ENCODE assay signal across 8 cellular contexts in the genomic region with DNA sequence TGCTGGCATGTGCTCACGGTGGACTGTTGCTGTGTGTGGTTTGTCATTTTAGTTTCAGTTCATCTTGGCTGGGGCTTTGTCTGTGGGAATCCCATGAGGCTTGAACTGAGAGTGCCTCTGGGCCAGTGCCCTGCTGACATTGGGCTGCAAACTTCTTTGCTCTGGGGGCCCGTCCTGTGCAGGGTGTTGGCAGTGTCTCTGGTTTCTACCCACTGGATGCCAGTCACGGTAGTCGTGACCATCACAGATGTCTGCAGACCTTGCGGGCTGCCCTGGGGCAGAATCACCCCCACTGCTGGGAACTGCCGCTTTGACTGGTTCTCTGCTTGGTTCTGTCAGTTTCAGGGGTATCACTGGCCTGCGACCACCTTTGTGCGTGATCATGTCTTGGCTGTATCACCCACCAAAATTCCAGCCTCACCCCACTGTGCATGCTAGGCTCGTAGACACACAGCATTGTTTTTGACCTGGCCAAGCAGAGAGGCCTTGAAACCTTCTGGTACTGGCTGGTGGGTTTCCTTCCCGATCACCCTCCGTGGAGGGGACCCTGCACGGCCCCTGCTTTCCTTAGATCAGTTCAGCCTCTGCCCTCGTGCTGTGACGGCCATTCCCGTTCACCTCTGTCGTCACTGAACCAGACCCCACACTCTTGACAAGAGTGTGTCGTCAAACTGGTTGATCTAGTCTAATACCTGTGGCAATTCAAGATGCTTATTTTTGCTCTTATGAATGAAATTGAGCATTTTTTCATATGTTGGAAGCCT. TPM values are rescaled to one million over a fixed set of nuclear protein-coding genes. Genes with fewer than 3 reads are reported as not detected.
A peak's percentile ranks its signal among the peaks of the same experiment; 100 is the strongest.
DNase-seq lines count a peak whose midpoint lies in the region; ATAC-seq and TF ChIP-seq lines count a peak whose summit lies in the region.

No MANE protein-coding gene starts in this region.

- BruUV-seq in Calu3 (replicated peaks; lab: Mats Ljungman, UMichigan), result no TSS peak

- intact Hi-C loops in Calu3 (cut with micrococcal nuclease; ENCODE audit: unreplicated experiment), result no loop called here

- peaks cover 3% of the 10 kb centered on the region for H3K9me3 Mint-ChIP-seq in Calu3 (ENCODE audit: low read depth, unreplicated experiment)

- no peak overlapping the region for H3K4me3 ChIP-seq in GM12865 (ENCODE audit: low read depth, low read length)

- H3K27me3 Mint-ChIP-seq in Calu3 (ENCODE audit: unreplicated experiment), result no peaks in the 10 kb centered on the region

- H3K36me3 Mint-ChIP-seq in Calu3 (ENCODE audit: insufficient read depth, unreplicated experiment), result peaks cover 5% of the 10 kb centered on the region

- ATAC-seq in HG03378 (IDR thresholded peaks at IDR 0.05; ENCODE audit: unreplicated experiment), result peak; percentile 91
- ATAC-seq in left lobe of liver, result no peak

- DNase-seq in GM12865 (ENCODE audit: low read depth) (peak; percentile 55), GM20000 (ENCODE audit: low spot score) (peak; percentile 87), left lobe of liver (ENCODE audit: low spot score) (peak; percentile 34), Calu3 (no peak), AG08395 (ENCODE audit: low spot score) (no peak), DMS 273 treated with DMSO at 0.1 percent for 48 hours (lab: John Stamatoyannopoulos, UW) (no peak)
- no peak for DNase-seq in stimulated activated CD4-positive, alpha-beta T cell treated with anti-CD3 and anti-CD28 coated beads, Interleukin-15, amount 100 ng/mL, for 24 hours

- CTCF ChIA-PET in Calu3 (lab: Charles Lee), result no interaction called here

- TF ChIP-seq CTCF in GM12865 (IDR thresholded peaks at IDR 0.05; ENCODE audit: insufficient read depth, low read depth, low read length, missing control alignments) (no peak), GM20000 (IDR thresholded peaks at IDR 0.05; ENCODE audit: extremely low read depth, missing control alignments) (no peak), Calu3 (IDR thresholded peaks at IDR 0.05; ENCODE audit: unreplicated experiment) (no peak)

- H3K27ac Mint-ChIP-seq in Calu3 (ENCODE audit: unreplicated experiment), result no peak overlapping the region

- no peaks in the 10 kb centered on the region for H3K4me1 Mint-ChIP-seq in Calu3 (ENCODE audit: low read depth, unreplicated experiment)

- no peak overlapping the region for H3K4me3 Mint-ChIP-seq in Calu3 (ENCODE audit: low read depth, unreplicated experiment)

RNA-seq across cellular contexts. Expression of gene KCNG2, which starts 57.6 kb away (rescaled TPM):
- total RNA-seq in left lobe of liver (not detected), Calu3 (2022) (not detected in 2 replicates)

Comparison
In these comparisons a context has a peak if more than half of its experiments do, and no peak if none do; other contexts are left out.
1. DNase-seq: peak in GM12865 (single experiment), GM20000 (single experiment) and left lobe of liver (single experiment); none in Calu3 (single experiment), AG08395 (single experiment), DMS 273 treated with DMSO at 0.1 percent for 48 hours (single experiment) and stimulated activated CD4-positive, alpha-beta T cell treated with anti-CD3 and anti-CD28 coated beads, Interleukin-15, amount 100 ng/mL, for 24 hours (single experiment).